8 cellular contexts compared by ENCODE assay signal in the genomic region with DNA sequence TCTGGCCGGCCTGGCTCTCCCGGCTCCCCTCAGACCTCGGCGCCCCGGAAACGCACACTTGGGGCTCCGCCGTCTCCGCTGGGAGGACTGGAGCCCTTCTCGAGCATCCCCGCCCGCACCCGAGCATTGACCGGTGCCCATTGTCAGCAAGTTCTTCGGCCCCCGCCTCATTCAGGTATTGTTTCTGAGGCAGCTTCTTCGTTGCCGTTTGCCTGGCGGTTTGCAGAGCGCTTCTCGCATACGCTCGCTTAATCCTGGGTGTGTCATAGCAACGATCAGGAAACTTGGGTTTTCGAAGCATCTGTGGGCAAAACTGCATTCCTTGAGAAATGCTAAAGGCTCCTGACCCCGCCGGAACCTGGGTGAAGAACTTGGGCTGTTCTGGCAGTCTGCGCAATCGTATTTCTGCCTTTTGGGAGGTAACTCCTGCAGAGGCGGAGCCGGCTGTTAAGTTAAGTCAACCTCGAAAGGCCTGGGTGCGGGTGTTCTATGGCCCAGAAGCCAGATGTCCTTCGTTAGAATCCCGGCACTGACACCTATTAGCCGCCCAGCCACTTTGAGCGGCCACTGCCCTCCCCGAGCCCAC. TPM values are rescaled to one million over a fixed set of nuclear protein-coding genes. Genes with fewer than 3 reads are reported as not detected.
DNase-seq lines count a peak whose midpoint lies in the region; ATAC-seq and TF ChIP-seq lines count a peak whose summit lies in the region.

No MANE protein-coding gene starts in this region.

- peak; percentile 30 for ATAC-seq in GM21717 (IDR thresholded peaks at IDR 0.05; ENCODE audit: unreplicated experiment)

- peak overlapping the region; percentile 75 for H3K27ac Mint-ChIP-seq in T-helper 2 cell treated with Interferon-gamma antibody and Interleukin-4, amounts not matched to agents 5 μg/mL and 100 μg/mL, for 36 hours

- H3K27me3 Mint-ChIP-seq in T-helper 2 cell treated with Interferon-gamma antibody and Interleukin-4, amounts not matched to agents 5 μg/mL and 100 μg/mL, for 36 hours (ENCODE audit: low read depth) = no peaks in the 10 kb centered on the region

- H3K4me1 Mint-ChIP-seq in T-helper 2 cell treated with Interferon-gamma antibody and Interleukin-4, amounts not matched to agents 5 μg/mL and 100 μg/mL, for 36 hours (ENCODE audit: low read depth) = peaks cover 35% of the 10 kb centered on the region

- H3K4me1 ChIP-seq in colonic mucosa = peaks cover 8% of the 10 kb centered on the region
- peaks cover 3 to 23% (median 20%) of the 10 kb centered on the region in 4 donors for H3K4me1 ChIP-seq in liver (ENCODE audit: control insufficient read depth in 4 of 4, insufficient read depth in 4 of 4, low read length in 3 of 4)

- intact Hi-C loops in colonic mucosa (cut with DNase I) = loop anchor here (10.0 kb wide), 1 partner anchor 61 kb away; no protein-coding TSS in a partner anchor

- DNase-seq in ELR (ENCODE audit: low read depth) (peak; percentile 77), colonic mucosa (peak; percentile 81), GF-D8 (lab: John Stamatoyannopoulos, UW) (no peak)
- peak; percentile 27 for DNase-seq in T-helper 2 cell treated with Interferon-gamma antibody and Interleukin-4, amounts not matched to agents 5 μg/mL and 100 μg/mL, for 36 hours (ENCODE audit: low spot score)
- peak; percentile 22 to 33 for DNase-seq in stimulated activated CD4-positive, alpha-beta T cell treated with anti-CD3 and anti-CD28 coated beads, Interleukin-4, amount 100 ng/mL, for 4 hours

- peak in 1 of 2 donors; percentile 18 for TF ChIP-seq RAD21 in liver (IDR thresholded peaks at IDR 0.05)

- H3K4me3 ChIP-seq in colonic mucosa (peak overlapping the region; percentile 78), liver (ENCODE audit: low read depth in 1 of 3, low read length in 3 of 3) (peak overlapping the region; percentile 80 to 97 (median 95))

- no peaks in the 10 kb centered on the region for H3K27me3 ChIP-seq in colonic mucosa
- no peaks in the 10 kb centered on the region for H3K27me3 ChIP-seq in liver (ENCODE audit: control insufficient read depth in 4 of 4, insufficient read depth in 4 of 4, low read length in 3 of 4)

- peak overlapping the region; percentile 92 for H3K4me3 Mint-ChIP-seq in T-helper 2 cell treated with Interferon-gamma antibody and Interleukin-4, amounts not matched to agents 5 μg/mL and 100 μg/mL, for 36 hours

- H3K9me3 Mint-ChIP-seq in T-helper 2 cell treated with Interferon-gamma antibody and Interleukin-4, amounts not matched to agents 5 μg/mL and 100 μg/mL, for 36 hours = peaks cover 3% of the 10 kb centered on the region

- no peaks in the 10 kb centered on the region for H3K9me3 ChIP-seq in KOPT-K1 (ENCODE audit: insufficient read depth, low read length, poor library complexity, severe bottlenecking)
- H3K9me3 ChIP-seq in colonic mucosa = no peaks in the 10 kb centered on the region
- H3K9me3 ChIP-seq in liver (ENCODE audit: control insufficient read depth in 4 of 4, low read length in 3 of 4) = no peaks in the 10 kb centered on the region

- under 1% methylated on average over 38 of the region's 38 CpGs for WGBS in liver

- TF ChIP-seq CTCF in colonic mucosa (IDR thresholded peaks at IDR 0.05) (no peak), liver (IDR thresholded peaks at IDR 0.05; ENCODE audit: low read depth, low read length, missing input control) (no peak)

- H3K27ac ChIP-seq in KOPT-K1 (ENCODE audit: low read depth, low read length, poor library complexity, severe bottlenecking) = peak overlapping the region; percentile 67
- H3K27ac ChIP-seq in colonic mucosa = peak overlapping the region; percentile 95
- H3K27ac ChIP-seq in liver (ENCODE audit: low read depth in 1 of 2, low read length in 2 of 2) = peak overlapping the region; percentile 58 to 98

- no peaks in the 10 kb centered on the region for H3K36me3 ChIP-seq in KOPT-K1 (ENCODE audit: insufficient read depth, low read length)
- H3K36me3 ChIP-seq in colonic mucosa = no peaks in the 10 kb centered on the region
- no peaks in the 10 kb centered on the region for H3K36me3 ChIP-seq in liver (ENCODE audit: control insufficient read depth in 4 of 4, insufficient read depth in 3 of 4, low read depth in 1 of 4, low read length in 3 of 4)

- H3K36me3 Mint-ChIP-seq in T-helper 2 cell treated with Interferon-gamma antibody and Interleukin-4, amounts not matched to agents 5 μg/mL and 100 μg/mL, for 36 hours (ENCODE audit: low read depth) = peaks cover 14% of the 10 kb centered on the region

- peak overlapping the region; percentile 84 to 97 for H3K9ac ChIP-seq in colonic mucosa (ENCODE audit: low read depth in 2 of 2, low read length in 2 of 2)
- peak overlapping the region; percentile 35 to 74 for H3K9ac ChIP-seq in liver (ENCODE audit: low read depth in 1 of 2, low read length in 2 of 2)

TF ChIP-seq in liver, 16 proteins besides CTCF, POLR2A, EP300 and RAD21:
- no peak for TF ChIP-seq JUND (IDR thresholded peaks at IDR 0.05)
- TF ChIP-seq YY1 (IDR thresholded peaks at IDR 0.05) = peak; percentile 23

RNA-seq across cellular contexts. Expression of a gene that starts 0.5 kb away (rescaled TPM):
- total RNA-seq in colonic mucosa (100 to 1,000 TPM; 107 to 168 TPM), liver (10 to 100 TPM; 16.6 to 23.7 TPM)
- 10 to 100 TPM; 10.9 to 12.1 TPM for polyA plus RNA-seq in liver

RNA-seq across cellular contexts. Expression of a gene that starts 0.7 kb away (rescaled TPM):
- total RNA-seq in colonic mucosa = 10 to 100 TPM; 13.6 to 20.8 TPM
- 10 to 100 TPM; 34.5 to 36.0 TPM for total RNA-seq in liver
- polyA plus RNA-seq in liver = 1 to 10 TPM; 4.7 to 6.5 TPM

RNA-seq across cellular contexts. Expression of a gene that starts 28.1 kb away (rescaled TPM):
- total RNA-seq in colonic mucosa (1 to 10 TPM; 6.2 to 8.6 TPM), liver (1 to 10 TPM; 5.9 to 6.1 TPM)
- polyA plus RNA-seq in liver = 1 to 10 TPM in 1 of 2 donors, under 1 TPM in 1; 0.67 to 1.1 TPM

Comparison
In these comparisons a context has a peak if more than half of its experiments do, and no peak if none do; other contexts are left out.
1. RNA of a gene that starts 0.5 kb away (total RNA-seq): 107 to 168 TPM in colonic mucosa; 16.6 to 23.7 TPM in liver; every median in the first group is over 4 times any median in the second.
2. Peak in every context shown above with its lines, with median percentiles within 50 percentile points of each other: H3K27ac ChIP-seq.